8 cellular contexts compared by ENCODE assay signal in genomic region chr3:44861412-44862220, GRCh38.
DNase-seq lines count a peak whose midpoint lies in the region; ATAC-seq and TF ChIP-seq lines count a peak whose summit lies in the region.

Gene TMEM42, plus strand, starts transcription at chr3:44861912. Its CDS starts 13 bp downstream, at chr3:44861925.

- peak; percentile 63 for ATAC-seq in GM18499 (IDR thresholded peaks at IDR 0.05; ENCODE audit: insufficient read depth, unreplicated experiment)
- peak; percentile 93 for ATAC-seq in HG02870 (IDR thresholded peaks at IDR 0.05; ENCODE audit: unreplicated experiment)

- H3K36me3 ChIP-seq in brain microvascular endothelial cell (replicated peaks), result no peaks in the 10 kb centered on the region
- H3K36me3 ChIP-seq in iPS DF 6.9 (ENCODE audit: control insufficient read depth, insufficient read depth, low read length), result no peaks in the 10 kb centered on the region

- H3K9me3 ChIP-seq in iPS DF 6.9 (ENCODE audit: control insufficient read depth, insufficient read depth, low read length), result no peaks in the 10 kb centered on the region

- H3K27me3 ChIP-seq in brain microvascular endothelial cell (replicated peaks) (no peaks in the 10 kb centered on the region), iPS DF 6.9 (ENCODE audit: control insufficient read depth, insufficient read depth, low read length) (no peaks in the 10 kb centered on the region)

- TF ChIP-seq CTCF in brain microvascular endothelial cell (IDR thresholded peaks at IDR 0.05; ENCODE audit: low read depth, low read length, missing control alignments), result peak; percentile 57

- H3K4me3 ChIP-seq in brain microvascular endothelial cell (ENCODE audit: low read depth, low read length) (peak within 1 kb of the TSS; percentile 66), iPS DF 6.9 (ENCODE audit: low read length) (peak within 1 kb of the TSS; percentile 73; the same call in 1 of the 2 replicates), skeletal muscle cell (ENCODE audit: low read depth, low read length) (peak within 1 kb of the TSS; percentile 66)

- WGBS in iPS DF 6.9 (ENCODE audit: insufficient coverage, insufficient read length), result no CpG with 5 or more reads among the region's 90 CpGs

- in situ Hi-C loops in brain microvascular endothelial cell (cut with HindIII; ENCODE audit: low pct_ligation_motif_present, low sequenced_read_pairs), result no loop called here

- H3K27ac ChIP-seq in brain microvascular endothelial cell (peak within 1 kb of the TSS; percentile 87), iPS DF 6.9 (ENCODE audit: low read length) (no peak within 1 kb of the TSS)

- DNase-seq in NCI-H2029 (lab: John Stamatoyannopoulos, UW) (peak; percentile 92), UCSD-AML1 (lab: John Stamatoyannopoulos, UW; ENCODE audit: unreplicated experiment) (peak; percentile 90), brain microvascular endothelial cell (peak; percentile 79), iPS DF 6.9 (ENCODE audit: low read depth, low spot score) (peak; percentile 85), skeletal muscle cell (ENCODE audit: low read depth) (peak; percentile 77), COLO829 (ENCODE audit: low spot score) (no peak)

- no peaks in the 10 kb centered on the region for H3K4me1 ChIP-seq in iPS DF 6.9 (ENCODE audit: control insufficient read depth, insufficient read depth, low read length)
